In genomic region chr4:39043697-39044363, GRCh38 we compare ENCODE assay signal across 8 cellular contexts. TPM values are rescaled to one million over a fixed set of nuclear protein-coding genes. Genes with fewer than 3 reads are reported as not detected.
A peak's percentile ranks its signal among the peaks of the same experiment; 100 is the strongest.
DNase-seq lines count a peak whose midpoint lies in the region; ATAC-seq and TF ChIP-seq lines count a peak whose summit lies in the region.

No MANE protein-coding gene starts in this region.

- WGBS in SK-N-SH (ENCODE audit: low lambda C conversion rate): 36% methylated on average over 9 of the region's 9 CpGs

- H3K27ac Mint-ChIP-seq in naive thymus-derived CD8-positive, alpha-beta T cell: peak overlapping the region; percentile 87 to 99 (median 94)

- H3K4me3 Mint-ChIP-seq in naive thymus-derived CD8-positive, alpha-beta T cell: peak overlapping the region; percentile 86 to 98 (median 91)

- intact Hi-C loops in left colon (cut with DNase I, micrococcal nuclease): no loop called here

- H3K4me1 ChIP-seq in SK-N-SH (ENCODE audit: control insufficient read depth in 1 of 2, insufficient read depth in 2 of 2, low read depth in 1 of 2, low read length in 1 of 2): peaks cover 6 to 23% of the 10 kb centered on the region in 2 experiments; a peak in 2 of 4 replicates
- H3K4me1 ChIP-seq in effector memory CD4-positive, alpha-beta T cell (ENCODE audit: control insufficient read depth, insufficient read depth, low read length, poor library complexity, severe bottlenecking): peaks cover 22% of the 10 kb centered on the region

- H3K9me3 ChIP-seq in SK-N-SH: no peaks in the 10 kb centered on the region
- H3K9me3 ChIP-seq in effector memory CD4-positive, alpha-beta T cell (ENCODE audit: control insufficient read depth, low read length): no peaks in the 10 kb centered on the region

- peaks cover 0 to 3% of the 10 kb centered on the region in 2 experiments for H3K36me3 ChIP-seq in SK-N-SH (replicated peaks in 1 of 2; ENCODE audit: control insufficient read depth in 1 of 2, insufficient read depth in 2 of 2, low read length in 1 of 2)
- no peaks in the 10 kb centered on the region for H3K36me3 ChIP-seq in effector memory CD4-positive, alpha-beta T cell (ENCODE audit: control insufficient read depth, insufficient read depth, low read length)

- POLR2A ChIA-PET in SK-N-SH (lab: Yijun Ruan, JAX): interaction anchor here (0.7 to 1.2 kb wide), 3 partner anchors 10 to 138 kb away, joined by 3 to 4 read pairs (median 3); no protein-coding TSS in a partner anchor
- POLR2A ChIA-PET in naive thymus-derived CD8-positive, alpha-beta T cell (lab: Charles Lee): interaction anchor here (0.5 to 5.4 kb wide), 6 partner anchors 13 to 141 kb away, joined by 3 to 67 read pairs (median 4); partner anchors contain the start of gene TMEM156

- H3K4me3 ChIP-seq in SK-N-SH (ENCODE audit: low read depth in 2 of 2, low read length in 1 of 2): peak overlapping the region; percentile 64 to 82
- peak overlapping the region; percentile 44 for H3K4me3 ChIP-seq in effector memory CD4-positive, alpha-beta T cell (ENCODE audit: insufficient read depth, low read depth, low read length, poor library complexity, severe bottlenecking)

- H3K27me3 ChIP-seq in SK-N-SH (ENCODE audit: insufficient read depth): no peaks in the 10 kb centered on the region
- H3K27me3 ChIP-seq in effector memory CD4-positive, alpha-beta T cell (replicated peaks; ENCODE audit: control insufficient read depth, insufficient read depth, low read length, poor library complexity, severe bottlenecking): no peaks in the 10 kb centered on the region

- no peaks in the 10 kb centered on the region for H3K9me2 ChIP-seq in SK-N-SH

- peak overlapping the region; percentile 85 for H2AFZ ChIP-seq in SK-N-SH (ENCODE audit: low read depth)

- H3K27me3 Mint-ChIP-seq in naive thymus-derived CD8-positive, alpha-beta T cell: no peaks in the 10 kb centered on the region

- H3K4me1 Mint-ChIP-seq in naive thymus-derived CD8-positive, alpha-beta T cell: peaks cover 18 to 51% (median 48%) of the 10 kb centered on the region in 4 donors

- CTCF ChIA-PET in SK-N-SH (lab: Yijun Ruan, JAX): interaction anchor here (0.7 to 1.6 kb wide), 4 partner anchors 38 to 141 kb away, joined by 3 to 4 read pairs (median 4); no protein-coding TSS in a partner anchor

- ATAC-seq in naive thymus-derived CD8-positive, alpha-beta T cell: peak; percentile 2 to 6
- no peak for ATAC-seq in left colon

- no peaks in the 10 kb centered on the region for H3K9me3 Mint-ChIP-seq in naive thymus-derived CD8-positive, alpha-beta T cell

- H3K79me2 ChIP-seq in SK-N-SH (ENCODE audit: insufficient read depth): peaks cover 33% of the 10 kb centered on the region

- TF ChIP-seq RAD21 in SK-N-SH (IDR thresholded peaks at IDR 0.05; ENCODE audit: low read length): no peak

- TF ChIP-seq EP300 in SK-N-SH (IDR thresholded peaks at IDR 0.05; ENCODE audit: borderline replicate concordance in 1 of 2, low read depth in 1 of 2, low read length in 1 of 2): no peak

- peaks cover 22% of the 10 kb centered on the region for H3F3A ChIP-seq in SK-N-SH (replicated peaks; ENCODE audit: insufficient read depth)

- no peak for TF ChIP-seq CTCF in SK-N-SH (IDR thresholded peaks at IDR 0.05)

- H3K4me2 ChIP-seq in SK-N-SH: peak overlapping the region; percentile 62; the same call in 1 of the 2 replicates

- DNase-seq in activated CD4-positive, alpha-beta T cell treated with anti-CD3 and anti-CD28 coated beads for 48 hours: peak; percentile 40
- DNase-seq in activated CD4-positive, alpha-beta T cell treated with anti-CD3 and anti-CD28 coated beads for 1 hour: no peak
- DNase-seq in SK-N-SH: peak; percentile 34
- DNase-seq in effector memory CD4-positive, alpha-beta T cell: peak in 1 of 3 donors; percentile 21
- peak in 3 of 10 donors; percentile 10 to 23 (median 15) for DNase-seq in naive thymus-derived CD8-positive, alpha-beta T cell
- DNase-seq in NCI-H2107 treated with DMSO at 0.1 percent for 48 hours (lab: John Stamatoyannopoulos, UW; ENCODE audit: unreplicated experiment): no peak
- no peak for DNase-seq in left colon
- DNase-seq in NCI-H69 (lab: John Stamatoyannopoulos, UW): no peak

- peaks cover 3% of the 10 kb centered on the region; the same call in 1 of the 2 replicates for H4K20me1 ChIP-seq in SK-N-SH (ENCODE audit: insufficient read depth)

- H3K36me3 Mint-ChIP-seq in naive thymus-derived CD8-positive, alpha-beta T cell: no peaks in the 10 kb centered on the region

- peak overlapping the region; percentile 67 to 79 for H3K27ac ChIP-seq in SK-N-SH (ENCODE audit: low read depth in 2 of 2, low read length in 1 of 2)
- peak overlapping the region; percentile 81 for H3K27ac ChIP-seq in effector memory CD4-positive, alpha-beta T cell (ENCODE audit: insufficient read depth, low read length, poor library complexity, severe bottlenecking)

- no peak overlapping the region for H3K9ac ChIP-seq in SK-N-SH

TF ChIP-seq in SK-N-SH, 30 proteins besides CTCF, POLR2A, EP300 and RAD21:
- TF ChIP-seq YY1 (IDR thresholded peaks at IDR 0.05; ENCODE audit: low read depth) (no peak), ELF1 (IDR thresholded peaks at IDR 0.05) (no peak), TAF1 (IDR thresholded peaks at IDR 0.05; ENCODE audit: borderline replicate concordance, low read depth, low read length) (no peak)

RNA-seq across cellular contexts. Expression of gene TMEM156, which starts 11.6 kb away (rescaled TPM):
- polyA plus RNA-seq in SK-N-SH (2012; rRNA removed): 0.13 and 0.15 TPM in 2 replicates
- 0.05 and 0.28 TPM in 2 replicates for polyA plus RNA-seq in SK-N-SH (2012; cell fraction: cytosol; rRNA removed)
- polyA plus RNA-seq in SK-N-SH (2012; cell fraction: nucleus; rRNA removed): 0.14 TPM in 1 of 2 replicates, not detected in the other
- 1 to 10 TPM; 7.8 to 9.4 TPM for total RNA-seq in naive thymus-derived CD8-positive, alpha-beta T cell
- 10 to 100 TPM; 18.2 to 26.9 (median 21.5) TPM for polyA plus RNA-seq in naive thymus-derived CD8-positive, alpha-beta T cell
- under 1 TPM in 1 of 2 donors, not detected in 1; 0.70 TPM for total RNA-seq in left colon

RNA-seq across cellular contexts. Expression of gene KLHL5, which starts 18.2 kb away (rescaled TPM):
- polyA plus RNA-seq in SK-N-SH (2012; rRNA removed): 33.1 and 37.0 TPM in 2 replicates
- 46.6 and 47.9 TPM in 2 replicates for polyA plus RNA-seq in SK-N-SH (2012; cell fraction: cytosol; rRNA removed)
- polyA plus RNA-seq in SK-N-SH (2012; cell fraction: nucleus; rRNA removed): 11.8 and 21.8 TPM in 2 replicates
- 10 to 100 TPM; 14.1 to 14.9 TPM for total RNA-seq in naive thymus-derived CD8-positive, alpha-beta T cell
- polyA plus RNA-seq in naive thymus-derived CD8-positive, alpha-beta T cell: 1 to 10 TPM; 3.9 to 5.6 (median 4.7) TPM
- 10 to 100 TPM in 1 of 2 donors, 1 to 10 TPM in 1; 2.7 to 13.1 TPM for total RNA-seq in left colon

Comparison
In these comparisons a context has a peak if more than half of its experiments do, and no peak if none do; other contexts are left out.
1. DNase-seq: peak in activated CD4-positive, alpha-beta T cell treated with anti-CD3 and anti-CD28 coated beads for 48 hours (single experiment) and SK-N-SH (single experiment); none in activated CD4-positive, alpha-beta T cell treated with anti-CD3 and anti-CD28 coated beads for 1 hour (single experiment), NCI-H2107 treated with DMSO at 0.1 percent for 48 hours (single experiment), left colon (0 of 2) and NCI-H69 (single experiment).
2. RNA of gene TMEM156, which starts 11.6 kb away (total RNA-seq): 7.8 to 9.4 TPM in naive thymus-derived CD8-positive, alpha-beta T cell; 0.70 TPM in left colon; every median in the first group is over 4 times any median in the second.